ENCODE assay signal across 8 cellular contexts in the genomic region with DNA sequence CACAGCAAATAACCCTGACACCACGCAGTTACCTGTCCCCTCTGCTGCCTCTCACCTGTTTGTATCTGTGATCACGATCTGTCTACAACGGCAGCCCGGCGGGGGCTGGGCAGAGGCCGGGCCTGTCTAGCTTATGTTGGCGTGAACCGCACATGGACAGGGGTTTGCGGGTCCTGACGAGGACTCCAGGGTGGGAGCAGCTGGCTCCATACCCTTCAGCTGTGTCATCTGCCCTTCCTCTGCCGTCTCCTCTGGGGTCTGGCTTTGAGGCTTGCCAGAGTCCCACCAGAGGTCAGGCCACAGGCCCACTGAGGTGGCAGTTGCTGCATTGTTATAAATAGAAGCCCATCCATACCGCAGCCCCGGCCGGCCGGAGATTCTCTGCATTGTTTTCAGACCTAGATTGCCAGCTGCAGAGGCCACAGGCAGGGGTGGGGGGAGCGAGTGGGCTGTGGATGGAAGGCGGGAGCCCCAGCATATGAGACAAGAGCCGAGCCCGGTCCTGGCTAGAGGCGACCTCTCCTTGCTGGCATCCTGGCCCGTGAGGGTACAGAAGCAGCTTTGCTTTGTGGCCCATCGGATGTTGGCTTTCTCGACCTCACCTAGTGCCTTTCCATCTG. TPM values are rescaled to one million over a fixed set of nuclear protein-coding genes. Genes with fewer than 3 reads are reported as not detected.
DNase-seq lines count a peak whose midpoint lies in the region; ATAC-seq and TF ChIP-seq lines count a peak whose summit lies in the region.

No MANE protein-coding gene starts in this region.

- intact Hi-C loops in activated T-helper 1 cell treated with anti-CD3 and anti-CD28 coated beads, Interleukin-12 subunit alpha, Interleukin-12 subunit beta, Interleukin-2, Interleukin-4 antibody, amounts not matched to agents 30 ng/mL and 10 ng/mL and 1 ng/mL, durations not matched to agents 14 hours and 24 hours and 36 hours (cut with micrococcal nuclease): loop anchor here (1.0 to 5.0 kb wide), 5 partner anchors 14 to 510 kb away; a partner anchor contains a TSS

- peak; percentile 27 for ATAC-seq in GM18907 (IDR thresholded peaks at IDR 0.05; ENCODE audit: unreplicated experiment)
- ATAC-seq in HG02981 (IDR thresholded peaks at IDR 0.05; ENCODE audit: unreplicated experiment): peak; percentile 22
- peak; percentile 50 for ATAC-seq in stimulated activated naive CD8-positive, alpha-beta T cell treated with anti-CD3 and anti-CD28 coated beads, Interleukin-15, amount 100 ng/mL, for 72 hours
- no peak for ATAC-seq in HG02870 (IDR thresholded peaks at IDR 0.05; ENCODE audit: unreplicated experiment)

- no peak for DNase-seq in activated T-helper 1 cell treated with anti-CD3 and anti-CD28 coated beads, Interleukin-12 subunit alpha, Interleukin-12 subunit beta, Interleukin-2, Interleukin-4 antibody, amounts not matched to agents 30 ng/mL and 10 ng/mL and 1 ng/mL, durations not matched to agents 14 hours and 24 hours and 36 hours (ENCODE audit: low spot score)
- DNase-seq in immature natural killer cell (peak in 2 of 3 donors; percentile 56 to 64), HEK293T (ENCODE audit: extremely low spot score) (no peak), GOT3 (lab: John Stamatoyannopoulos, UW) (no peak)
- DNase-seq in stimulated activated naive CD8-positive, alpha-beta T cell treated with anti-CD3 and anti-CD28 coated beads, Interleukin-15, amount 100 ng/mL, for 72 hours: no peak

- POLR2A ChIA-PET in HEK293T (lab: Yijun Ruan, JAX): no interaction called here

- peaks cover 4% of the 10 kb centered on the region for H3K9me3 Mint-ChIP-seq in activated T-helper 1 cell treated with anti-CD3 and anti-CD28 coated beads, Interleukin-12 subunit alpha, Interleukin-12 subunit beta, Interleukin-2, Interleukin-4 antibody, amounts not matched to agents 30 ng/mL and 10 ng/mL and 1 ng/mL, durations not matched to agents 14 hours and 24 hours and 36 hours
- no peaks in the 10 kb centered on the region for H3K9me3 Mint-ChIP-seq in immature natural killer cell
- no peaks in the 10 kb centered on the region for H3K9me3 Mint-ChIP-seq in stimulated activated naive CD8-positive, alpha-beta T cell treated with anti-CD3 and anti-CD28 coated beads, Interleukin-15, amount 100 ng/mL, for 72 hours

- peak overlapping the region; percentile 58 for H3K4me3 Mint-ChIP-seq in activated T-helper 1 cell treated with anti-CD3 and anti-CD28 coated beads, Interleukin-12 subunit alpha, Interleukin-12 subunit beta, Interleukin-2, Interleukin-4 antibody, amounts not matched to agents 30 ng/mL and 10 ng/mL and 1 ng/mL, durations not matched to agents 14 hours and 24 hours and 36 hours
- H3K4me3 Mint-ChIP-seq in immature natural killer cell: peak overlapping the region; percentile 83 to 90 (median 85)
- peak overlapping the region; percentile 79 to 82 for H3K4me3 Mint-ChIP-seq in stimulated activated naive CD8-positive, alpha-beta T cell treated with anti-CD3 and anti-CD28 coated beads, Interleukin-15, amount 100 ng/mL, for 72 hours

- H3K27ac Mint-ChIP-seq in activated T-helper 1 cell treated with anti-CD3 and anti-CD28 coated beads, Interleukin-12 subunit alpha, Interleukin-12 subunit beta, Interleukin-2, Interleukin-4 antibody, amounts not matched to agents 30 ng/mL and 10 ng/mL and 1 ng/mL, durations not matched to agents 14 hours and 24 hours and 36 hours: peak overlapping the region; percentile 90
- H3K27ac Mint-ChIP-seq in immature natural killer cell: peak overlapping the region; percentile 97 to 99 (median 99)
- H3K27ac Mint-ChIP-seq in stimulated activated naive CD8-positive, alpha-beta T cell treated with anti-CD3 and anti-CD28 coated beads, Interleukin-15, amount 100 ng/mL, for 72 hours: peak overlapping the region; percentile 90 to 98

- CTCF ChIA-PET in HEK293T (lab: Yijun Ruan, JAX): no interaction called here

- peaks cover 20% of the 10 kb centered on the region for H3K36me3 Mint-ChIP-seq in activated T-helper 1 cell treated with anti-CD3 and anti-CD28 coated beads, Interleukin-12 subunit alpha, Interleukin-12 subunit beta, Interleukin-2, Interleukin-4 antibody, amounts not matched to agents 30 ng/mL and 10 ng/mL and 1 ng/mL, durations not matched to agents 14 hours and 24 hours and 36 hours (ENCODE audit: low read depth)
- H3K36me3 Mint-ChIP-seq in immature natural killer cell: peaks cover 4 to 14% (median 12%) of the 10 kb centered on the region in 3 donors

- peaks cover 31% of the 10 kb centered on the region for H3K4me1 Mint-ChIP-seq in activated T-helper 1 cell treated with anti-CD3 and anti-CD28 coated beads, Interleukin-12 subunit alpha, Interleukin-12 subunit beta, Interleukin-2, Interleukin-4 antibody, amounts not matched to agents 30 ng/mL and 10 ng/mL and 1 ng/mL, durations not matched to agents 14 hours and 24 hours and 36 hours (ENCODE audit: low read depth)
- peaks cover 61 to 70% of the 10 kb centered on the region in 2 donors for H3K4me1 Mint-ChIP-seq in immature natural killer cell
- H3K4me1 Mint-ChIP-seq in stimulated activated naive CD8-positive, alpha-beta T cell treated with anti-CD3 and anti-CD28 coated beads, Interleukin-15, amount 100 ng/mL, for 72 hours: peaks cover 61% of the 10 kb centered on the region

- no peaks in the 10 kb centered on the region for H3K27me3 Mint-ChIP-seq in activated T-helper 1 cell treated with anti-CD3 and anti-CD28 coated beads, Interleukin-12 subunit alpha, Interleukin-12 subunit beta, Interleukin-2, Interleukin-4 antibody, amounts not matched to agents 30 ng/mL and 10 ng/mL and 1 ng/mL, durations not matched to agents 14 hours and 24 hours and 36 hours (ENCODE audit: insufficient read depth)
- H3K27me3 Mint-ChIP-seq in immature natural killer cell (ENCODE audit: low read depth in 3 of 3): peaks cover 6 to 13% (median 10%) of the 10 kb centered on the region in 3 donors
- no peaks in the 10 kb centered on the region for H3K27me3 Mint-ChIP-seq in stimulated activated naive CD8-positive, alpha-beta T cell treated with anti-CD3 and anti-CD28 coated beads, Interleukin-15, amount 100 ng/mL, for 72 hours

TF ChIP-seq in HEK293T, 16 proteins besides CTCF, POLR2A, EP300 and RAD21:
- no peak for TF ChIP-seq LEF1 (IDR thresholded peaks at IDR 0.05; ENCODE audit: borderline replicate concordance)
- TF ChIP-seq TARDBP (IDR thresholded peaks at IDR 0.05): no peak
- no peak for TF ChIP-seq ELF4 (IDR thresholded peaks at IDR 0.05)

RNA-seq across cellular contexts. Expression of a gene that starts 37.8 kb away (rescaled TPM):
- total RNA-seq in activated T-helper 1 cell treated with anti-CD3 and anti-CD28 coated beads, Interleukin-12 subunit alpha, Interleukin-12 subunit beta, Interleukin-2, Interleukin-4 antibody, amounts not matched to agents 30 ng/mL and 10 ng/mL and 1 ng/mL, durations not matched to agents 14 hours and 24 hours and 36 hours: 52.8 and 54.3 TPM in 2 replicates
- 10 to 100 TPM in 1 of 3 donors, 1 to 10 TPM in 2; 5.0 to 20.8 (median 7.5) TPM for polyA plus RNA-seq in immature natural killer cell

RNA-seq across cellular contexts. Expression of a gene that starts 51.0 kb away (rescaled TPM):
- 0.10 TPM in 1 of 2 replicates, not detected in the other for total RNA-seq in activated T-helper 1 cell treated with anti-CD3 and anti-CD28 coated beads, Interleukin-12 subunit alpha, Interleukin-12 subunit beta, Interleukin-2, Interleukin-4 antibody, amounts not matched to agents 30 ng/mL and 10 ng/mL and 1 ng/mL, durations not matched to agents 14 hours and 24 hours and 36 hours
- polyA plus RNA-seq in immature natural killer cell: 1 to 10 TPM in 2 of 3 donors, under 1 TPM in 1; 0.44 to 1.4 (median 1.2) TPM

Comparison
In these comparisons a context has a peak if more than half of its experiments do, and no peak if none do; other contexts are left out.
1. DNase-seq: peak in immature natural killer cell (2 of 3); none in activated T-helper 1 cell treated with anti-CD3 and anti-CD28 coated beads, Interleukin-12 subunit alpha, Interleukin-12 subunit beta, Interleukin-2, Interleukin-4 antibody, amounts not matched to agents 30 ng/mL and 10 ng/mL and 1 ng/mL, durations not matched to agents 14 hours and 24 hours and 36 hours (single experiment), stimulated activated naive CD8-positive, alpha-beta T cell treated with anti-CD3 and anti-CD28 coated beads, Interleukin-15, amount 100 ng/mL, for 72 hours (0 of 2), HEK293T (single experiment) and GOT3 (single experiment).
2. Peak in every context shown above with its lines, with median percentiles within 50 percentile points of each other: H3K27ac Mint-ChIP-seq and H3K4me3 Mint-ChIP-seq.